ENCODE assay signal across 11 cellular contexts in genomic region chr15:58441376-58442070, GRCh38. TPM values are rescaled to one million over a fixed set of nuclear protein-coding genes. Genes with fewer than 3 reads are reported as not detected.
DNase-seq lines count a peak whose midpoint lies in the region; ATAC-seq and TF ChIP-seq lines count a peak whose summit lies in the region.
"Had no signal": no experiment of that assay in that cellular context is flagged by ENCODE, and none has a peak within 500 bp of the region (broad histone marks: within the 10 kb centered on the region; RNA-seq: fewer than 3 reads in every experiment).

No MANE protein-coding gene starts in this region.

- peaks cover 36% of the 10 kb centered on the region for H3K4me1 ChIP-seq in RWPE2 (ENCODE audit: insufficient read depth, poor library complexity, severe bottlenecking)
- H3K4me1 ChIP-seq in gastrocnemius medialis, result peaks cover 27 to 33% of the 10 kb centered on the region in 2 donors
- peaks cover 2% of the 10 kb centered on the region for H3K4me1 ChIP-seq in ovary (ENCODE audit: insufficient read depth)

- WGBS in ovary, 3 donors, result 89 to 91% (median 89%) methylated on average over 9 of the region's 9 CpGs

- TF ChIP-seq CTCF in RWPE2 (IDR thresholded peaks at IDR 0.05; ENCODE audit: poor library complexity, severe bottlenecking) (no peak), gastrocnemius medialis (IDR thresholded peaks at IDR 0.05 in 4 of 5, conservative IDR thresholded peaks at IDR 0.05 in 1 of 5) (no peak), ovary (IDR thresholded peaks at IDR 0.05) (no peak)

- H3K27me3 ChIP-seq in RWPE2 (ENCODE audit: insufficient read depth, poor library complexity, severe bottlenecking) (no peaks in the 10 kb centered on the region), gastrocnemius medialis (no peaks in the 10 kb centered on the region), ovary (no peaks in the 10 kb centered on the region)

- peak; percentile 81 for DNase-seq in ELR (ENCODE audit: low read depth)
- DNase-seq in RWPE2 (ENCODE audit: low spot score), result no peak
- peak; percentile 94 for DNase-seq in fibroblast of peridontal ligament (ENCODE audit: extremely low read depth)
- no peak for DNase-seq in gastrocnemius medialis
- no peak for DNase-seq in activated gamma-delta T cell treated with Interleukin-2 at 50 U/mL for 16 hours
- no peak for DNase-seq in ovary
- DNase-seq: MV-4-11; SHP77; stimulated activated CD4-positive, alpha-beta T cell treated with anti-CD3 and anti-CD28 coated beads, Interleukin-15, amount 100 ng/mL, for 24 hours had no signal

- TF ChIP-seq POLR2A in gastrocnemius medialis (IDR thresholded peaks at IDR 0.05) (no peak), GM18505 (IDR thresholded peaks at IDR 0.05; ENCODE audit: borderline replicate concordance, extremely low read depth, insufficient read depth, insufficient read length) (no peak), ovary (IDR thresholded peaks at IDR 0.05) (no peak)

- H3K36me3 ChIP-seq in RWPE2 (ENCODE audit: low read depth), result no peaks in the 10 kb centered on the region
- H3K36me3 ChIP-seq in gastrocnemius medialis, result no peaks in the 10 kb centered on the region
- H3K36me3 ChIP-seq in ovary, result no peaks in the 10 kb centered on the region

- no peaks in the 10 kb centered on the region for H3K9me3 ChIP-seq in RWPE2 (ENCODE audit: severe bottlenecking)
- no peaks in the 10 kb centered on the region for H3K9me3 ChIP-seq in gastrocnemius medialis
- no peaks in the 10 kb centered on the region for H3K9me3 ChIP-seq in ovary

- ATAC-seq in RWPE2 (ENCODE audit: low read depth), result peak; percentile 68
- no peak for ATAC-seq in gastrocnemius medialis
- ATAC-seq in GM18505 (IDR thresholded peaks at IDR 0.05; ENCODE audit: unreplicated experiment), result no peak
- no peak for ATAC-seq in GM21529 (IDR thresholded peaks at IDR 0.05; ENCODE audit: unreplicated experiment)

- no peak overlapping the region for H3K4me3 ChIP-seq in RWPE2 (ENCODE audit: severe bottlenecking)
- H3K4me3 ChIP-seq in gastrocnemius medialis, result no peak overlapping the region
- H3K4me3 ChIP-seq in ovary, result no peak overlapping the region

- peak overlapping the region; percentile 86 for H3K27ac ChIP-seq in RWPE2 (ENCODE audit: poor library complexity, severe bottlenecking)
- peak overlapping the region; percentile 64 to 86 (median 76) for H3K27ac ChIP-seq in gastrocnemius medialis
- no peak overlapping the region for H3K27ac ChIP-seq in ovary

- no peak for TF ChIP-seq EP300 in ovary (IDR thresholded peaks at IDR 0.05)

- in situ Hi-C loops in gastrocnemius medialis (cut with MboI; ENCODE audit: low sequenced_read_pairs in 4 of 4), result no loop called here

- intact Hi-C loops in gastrocnemius medialis (cut with DNase I; ENCODE audit: low total_unique reads) (loop anchor here (5.0 kb wide), 1 partner anchor 306 kb away; the partner anchor contains the start of gene ADAM10), ovary (cut with DNase I) (no loop called here)

RNA-seq across cellular contexts. Expression of gene LIPC, which starts 9.7 kb away (rescaled TPM):
- under 1 TPM in 1 of 4 donors, not detected in 3; 0.47 TPM for total RNA-seq in gastrocnemius medialis
- total RNA-seq in ovary, result under 1 TPM; 0.28 to 0.82 (median 0.72) TPM
- polyA plus RNA-seq in ovary, result 1 to 10 TPM in 1 of 2 donors, under 1 TPM in 1; 0.31 to 1.1 TPM

Comparison
In these comparisons a context has a peak if more than half of its experiments do, and no peak if none do; other contexts are left out.
1. DNase-seq: peak in ELR (single experiment) and fibroblast of peridontal ligament (single experiment); none in RWPE2 (single experiment), gastrocnemius medialis (0 of 2), activated gamma-delta T cell treated with Interleukin-2 at 50 U/mL for 16 hours (single experiment) and ovary (0 of 5).
2. H3K27ac ChIP-seq: peak in RWPE2 (single experiment) and gastrocnemius medialis (4 of 4); none in ovary (0 of 2).